9 cellular contexts compared by ENCODE assay signal in the genomic region with DNA sequence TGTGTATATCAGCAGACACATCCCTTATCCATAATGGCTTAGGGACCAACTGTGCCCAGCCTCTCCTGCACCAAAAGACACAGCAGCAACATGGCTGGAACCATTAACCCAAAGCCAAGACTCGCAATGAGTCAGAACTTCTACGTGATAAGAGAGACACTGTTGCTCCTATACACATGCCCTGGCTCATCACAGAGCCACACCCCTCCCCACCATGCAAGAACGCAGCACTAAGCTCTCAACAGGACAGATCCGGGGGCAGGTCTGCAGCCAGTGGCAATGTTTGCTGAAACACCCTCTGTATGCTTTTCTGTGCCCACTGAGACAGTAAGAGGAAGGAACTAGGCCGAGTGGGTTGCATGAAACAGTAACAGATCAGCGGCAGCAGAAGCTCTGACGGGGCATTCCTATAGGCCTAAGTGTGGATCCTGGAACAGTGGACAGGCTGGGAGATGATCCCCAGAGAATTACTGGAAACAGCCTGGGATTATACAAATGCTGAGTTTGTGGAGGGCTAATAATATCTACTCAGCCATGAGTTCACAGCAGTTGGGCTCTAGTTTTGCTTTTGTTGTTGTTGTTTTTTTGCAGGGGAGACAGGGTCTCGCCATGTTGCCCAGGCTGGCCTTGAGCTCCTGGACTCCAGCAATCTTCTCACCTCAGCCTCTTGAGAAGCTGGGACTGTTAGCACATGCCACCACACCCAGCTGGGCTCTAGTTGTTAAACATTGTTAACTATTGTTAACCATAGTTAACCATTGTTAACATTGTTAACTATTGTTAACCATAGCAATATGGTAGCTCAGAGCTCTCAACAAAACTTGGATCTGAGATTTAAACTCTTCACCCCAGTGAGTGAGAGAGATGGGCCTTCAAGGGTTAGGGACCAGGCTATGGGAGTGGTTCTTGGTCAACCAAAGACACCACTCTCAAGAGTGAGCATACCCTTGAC. TPM values are rescaled to one million over a fixed set of nuclear protein-coding genes. Genes with fewer than 3 reads are reported as not detected.
A peak's percentile ranks its signal among the peaks of the same experiment; 100 is the strongest.
DNase-seq lines count a peak whose midpoint lies in the region; ATAC-seq and TF ChIP-seq lines count a peak whose summit lies in the region.
"Had no signal": no experiment of that assay in that cellular context is flagged by ENCODE, and none has a peak within 500 bp of the region (broad histone marks: within the 10 kb centered on the region; RNA-seq: fewer than 3 reads in every experiment).

No MANE protein-coding gene starts in this region.

- no peaks in the 10 kb centered on the region for H3K4me1 ChIP-seq in CD4-positive, CD25-positive, alpha-beta regulatory T cell (ENCODE audit: control insufficient read depth, insufficient read depth, low read length, poor library complexity, severe bottlenecking)
- peaks cover 0 to 23% (median 15%) of the 10 kb centered on the region in 4 donors for H3K4me1 ChIP-seq in Peyer's patch

- ATAC-seq in CD4-positive, CD25-positive, alpha-beta regulatory T cell (ENCODE audit: low read depth in 2 of 2): peak; percentile 26 to 41
- ATAC-seq in GM21619 (IDR thresholded peaks at IDR 0.05; ENCODE audit: unreplicated experiment): peak; percentile 27
- ATAC-seq in activated naive CD4-positive, alpha-beta T cell treated with anti-CD3 and anti-CD28 coated beads, Interleukin-2, amount 50 U/mL, for 72 hours: no peak

- peak overlapping the region in 2 of 3 donors; percentile 13 to 47 for H3K27ac Mint-ChIP-seq in CD4-positive, CD25-positive, alpha-beta regulatory T cell
- peak overlapping the region; percentile 83 to 98 (median 89) for H3K27ac Mint-ChIP-seq in immature natural killer cell
- peak overlapping the region in 1 of 2 donors; percentile 41 for H3K27ac Mint-ChIP-seq in activated naive CD4-positive, alpha-beta T cell treated with anti-CD3 and anti-CD28 coated beads, Interleukin-2, amount 50 U/mL, for 72 hours

- H3K36me3 ChIP-seq in CD4-positive, CD25-positive, alpha-beta regulatory T cell (ENCODE audit: control insufficient read depth, insufficient read depth, low read length): peaks cover 71% of the 10 kb centered on the region
- H3K36me3 ChIP-seq in Peyer's patch: peaks cover 0 to 23% (median 0%) of the 10 kb centered on the region in 3 donors

- H3K4me1 Mint-ChIP-seq in CD4-positive, CD25-positive, alpha-beta regulatory T cell: peaks cover 6 to 33% (median 24%) of the 10 kb centered on the region in 4 donors
- H3K4me1 Mint-ChIP-seq in immature natural killer cell: peaks cover 78 to 87% of the 10 kb centered on the region in 2 donors

- DNase-seq in CD4-positive, CD25-positive, alpha-beta regulatory T cell: no peak
- DNase-seq in Peyer's patch: peak in 2 of 3 donors; percentile 61 to 72
- peak in 2 of 3 donors; percentile 34 to 37 for DNase-seq in immature natural killer cell
- DNase-seq in superior temporal gyrus (ENCODE audit: extremely low spot score): no peak
- no peak for DNase-seq in stimulated activated CD4-positive, alpha-beta T cell treated with anti-CD3 and anti-CD28 coated beads, Interleukin-2, amount 100 ng/mL, for 24 hours
- no peak for DNase-seq in activated naive CD4-positive, alpha-beta T cell treated with anti-CD3 and anti-CD28 coated beads, Interleukin-2, amount 50 U/mL, for 72 hours (ENCODE audit: low spot score in 2 of 2)
- no peak for DNase-seq in NCI-H524 treated with DMSO at 0.1 percent for 48 hours (lab: John Stamatoyannopoulos, UW)
- DNase-seq: PC-9 had no signal

- peaks cover 0 to 2% (median 0%) of the 10 kb centered on the region in 7 donors for H3K9me3 Mint-ChIP-seq in CD4-positive, CD25-positive, alpha-beta regulatory T cell
- H3K9me3 Mint-ChIP-seq in immature natural killer cell: no peaks in the 10 kb centered on the region
- H3K9me3 Mint-ChIP-seq in activated naive CD4-positive, alpha-beta T cell treated with anti-CD3 and anti-CD28 coated beads, Interleukin-2, amount 50 U/mL, for 72 hours: no peaks in the 10 kb centered on the region

- no peak overlapping the region for H3K4me3 Mint-ChIP-seq in CD4-positive, CD25-positive, alpha-beta regulatory T cell
- peak overlapping the region; percentile 43 to 72 (median 56) for H3K4me3 Mint-ChIP-seq in immature natural killer cell

- no peak for TF ChIP-seq CTCF in Peyer's patch (IDR thresholded peaks at IDR 0.05)

- no peak for TF ChIP-seq POLR2A in Peyer's patch (IDR thresholded peaks at IDR 0.05)

- no peak overlapping the region for H3K4me3 ChIP-seq in CD4-positive, CD25-positive, alpha-beta regulatory T cell (ENCODE audit: low read depth, low read length)
- H3K4me3 ChIP-seq in Peyer's patch: no peak overlapping the region
- H3K4me3 ChIP-seq: PC-9 had no signal

- no peaks in the 10 kb centered on the region for H3K27me3 Mint-ChIP-seq in CD4-positive, CD25-positive, alpha-beta regulatory T cell
- H3K27me3 Mint-ChIP-seq in immature natural killer cell (ENCODE audit: low read depth in 3 of 3): peaks cover 15 to 22% (median 21%) of the 10 kb centered on the region in 3 donors

- no peaks in the 10 kb centered on the region for H3K9me3 ChIP-seq in CD4-positive, CD25-positive, alpha-beta regulatory T cell (ENCODE audit: control insufficient read depth in 2 of 2, low read length in 2 of 2)
- H3K9me3 ChIP-seq in Peyer's patch: no peaks in the 10 kb centered on the region

- H3K27me3 ChIP-seq in CD4-positive, CD25-positive, alpha-beta regulatory T cell (ENCODE audit: control insufficient read depth, insufficient read depth, low read length): no peaks in the 10 kb centered on the region
- H3K27me3 ChIP-seq in Peyer's patch: no peaks in the 10 kb centered on the region

- H3K36me3 Mint-ChIP-seq in CD4-positive, CD25-positive, alpha-beta regulatory T cell: peaks cover 56% of the 10 kb centered on the region
- H3K36me3 Mint-ChIP-seq in immature natural killer cell: peaks cover 18 to 39% (median 19%) of the 10 kb centered on the region in 3 donors
- peaks cover 7 to 30% of the 10 kb centered on the region in 2 donors for H3K36me3 Mint-ChIP-seq in activated naive CD4-positive, alpha-beta T cell treated with anti-CD3 and anti-CD28 coated beads, Interleukin-2, amount 50 U/mL, for 72 hours

- no peak overlapping the region for H3K27ac ChIP-seq in CD4-positive, CD25-positive, alpha-beta regulatory T cell (ENCODE audit: insufficient read depth, low read length, poor library complexity, severe bottlenecking)
- peak overlapping the region in 1 of 4 donors; percentile 71 for H3K27ac ChIP-seq in Peyer's patch
- H3K27ac ChIP-seq: PC-9 had no signal

RNA-seq across cellular contexts. Expression of a gene that starts 41.0 kb away (rescaled TPM):
- 87.8 TPM for total RNA-seq in CD4-positive, CD25-positive, alpha-beta regulatory T cell
- 10 to 100 TPM; 18.8 to 21.7 (median 20.6) TPM for polyA plus RNA-seq in CD4-positive, CD25-positive, alpha-beta regulatory T cell
- 10 to 100 TPM; 26.4 to 65.3 (median 44.1) TPM for total RNA-seq in Peyer's patch
- polyA plus RNA-seq in immature natural killer cell: 10 to 100 TPM; 21.7 to 49.2 (median 44.2) TPM
- 10 to 100 TPM; 47.8 to 49.2 TPM for total RNA-seq in activated naive CD4-positive, alpha-beta T cell treated with anti-CD3 and anti-CD28 coated beads, Interleukin-2, amount 50 U/mL, for 72 hours

RNA-seq across cellular contexts. Expression of a gene that starts 49.7 kb away (rescaled TPM):
- 22.7 TPM for total RNA-seq in CD4-positive, CD25-positive, alpha-beta regulatory T cell
- 10 to 100 TPM; 23.7 to 27.9 (median 24.9) TPM for polyA plus RNA-seq in CD4-positive, CD25-positive, alpha-beta regulatory T cell
- 10 to 100 TPM in 3 of 4 donors, 1 to 10 TPM in 1; 9.3 to 17.3 (median 10.9) TPM for total RNA-seq in Peyer's patch
- 10 to 100 TPM; 15.5 to 35.7 (median 22.5) TPM for polyA plus RNA-seq in immature natural killer cell
- total RNA-seq in activated naive CD4-positive, alpha-beta T cell treated with anti-CD3 and anti-CD28 coated beads, Interleukin-2, amount 50 U/mL, for 72 hours: 10 to 100 TPM; 26.1 to 28.9 TPM

Comparison
In these comparisons a context has a peak if more than half of its experiments do, and no peak if none do; other contexts are left out.
1. ATAC-seq: peak in CD4-positive, CD25-positive, alpha-beta regulatory T cell (2 of 2) and GM21619 (single experiment); none in activated naive CD4-positive, alpha-beta T cell treated with anti-CD3 and anti-CD28 coated beads, Interleukin-2, amount 50 U/mL, for 72 hours (0 of 2).
2. DNase-seq: peak in Peyer's patch (2 of 3) and immature natural killer cell (2 of 3); none in CD4-positive, CD25-positive, alpha-beta regulatory T cell (0 of 3), superior temporal gyrus (single experiment), stimulated activated CD4-positive, alpha-beta T cell treated with anti-CD3 and anti-CD28 coated beads, Interleukin-2, amount 100 ng/mL, for 24 hours (0 of 2), activated naive CD4-positive, alpha-beta T cell treated with anti-CD3 and anti-CD28 coated beads, Interleukin-2, amount 50 U/mL, for 72 hours (0 of 2) and NCI-H524 treated with DMSO at 0.1 percent for 48 hours (single experiment).
3. H3K4me3 Mint-ChIP-seq: peak in immature natural killer cell (5 of 5); none in CD4-positive, CD25-positive, alpha-beta regulatory T cell (0 of 4).